In the genomic region with DNA sequence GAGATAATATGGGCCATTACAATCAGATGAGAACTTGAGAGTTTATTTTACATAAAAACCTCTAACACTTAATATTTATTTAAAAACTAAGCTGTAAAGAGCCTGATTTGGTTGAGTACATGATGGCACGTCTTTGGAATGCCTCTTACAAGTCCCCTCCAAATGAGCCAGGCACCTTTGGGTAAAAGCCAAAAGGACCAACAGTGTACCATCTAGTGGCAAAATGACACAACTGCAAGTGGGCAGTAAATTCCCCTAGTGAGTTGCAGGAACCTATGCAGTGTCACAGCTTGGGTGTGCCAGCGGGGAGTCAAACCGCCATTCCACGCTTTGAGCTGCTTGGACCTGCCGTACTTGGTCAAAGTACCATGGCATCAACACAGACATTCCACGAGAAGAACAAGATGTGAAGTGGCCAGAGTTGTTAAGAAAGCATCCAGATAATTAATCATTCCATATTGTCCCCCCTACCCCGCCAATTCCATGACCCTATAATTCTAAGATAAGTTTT, we compare ENCODE assay signal across 8 cellular contexts.
A peak's percentile ranks its signal among the peaks of the same experiment; 100 is the strongest.
DNase-seq lines count a peak whose midpoint lies in the region; ATAC-seq and TF ChIP-seq lines count a peak whose summit lies in the region.

No MANE protein-coding gene starts in this region.

- no peaks in the 10 kb centered on the region for H3K9me3 ChIP-seq in effector memory CD4-positive, alpha-beta T cell (ENCODE audit: control insufficient read depth, low read length)

- POLR2A ChIA-PET in naive thymus-derived CD8-positive, alpha-beta T cell (lab: Charles Lee) = no interaction called here

- H3K27ac Mint-ChIP-seq in naive thymus-derived CD8-positive, alpha-beta T cell = no peak overlapping the region

- no peaks in the 10 kb centered on the region for H3K4me1 ChIP-seq in effector memory CD4-positive, alpha-beta T cell (ENCODE audit: control insufficient read depth, insufficient read depth, low read length, poor library complexity, severe bottlenecking)

- no peaks in the 10 kb centered on the region for H3K9me3 Mint-ChIP-seq in naive thymus-derived CD8-positive, alpha-beta T cell

- ATAC-seq in naive thymus-derived CD8-positive, alpha-beta T cell = peak in 1 of 2 donors; percentile 42

- H3K4me3 Mint-ChIP-seq in naive thymus-derived CD8-positive, alpha-beta T cell = no peak overlapping the region

- H3K27me3 Mint-ChIP-seq in naive thymus-derived CD8-positive, alpha-beta T cell = peaks cover 3 to 16% (median 5%) of the 10 kb centered on the region in 5 donors

- no peak overlapping the region for H3K27ac ChIP-seq in effector memory CD4-positive, alpha-beta T cell (ENCODE audit: insufficient read depth, low read length, poor library complexity, severe bottlenecking)

- H3K27me3 ChIP-seq in effector memory CD4-positive, alpha-beta T cell (replicated peaks; ENCODE audit: control insufficient read depth, insufficient read depth, low read length, poor library complexity, severe bottlenecking) = no peaks in the 10 kb centered on the region

- H3K4me3 ChIP-seq in HFF-Myc (replicated peaks; ENCODE audit: low read depth, low read length) (no peak overlapping the region), WI38 (ENCODE audit: low read depth, low read length) (no peak overlapping the region), fibroblast of mammary gland (ENCODE audit: control insufficient read depth, low read depth, low read length) (no peak overlapping the region)
- no peak overlapping the region for H3K4me3 ChIP-seq in effector memory CD4-positive, alpha-beta T cell (ENCODE audit: insufficient read depth, low read depth, low read length, poor library complexity, severe bottlenecking)

- H3K4me1 Mint-ChIP-seq in naive thymus-derived CD8-positive, alpha-beta T cell = peaks cover 3 to 6% (median 5%) of the 10 kb centered on the region in 4 donors

- no peaks in the 10 kb centered on the region for H3K36me3 ChIP-seq in effector memory CD4-positive, alpha-beta T cell (ENCODE audit: control insufficient read depth, insufficient read depth, low read length)

- H3K36me3 Mint-ChIP-seq in naive thymus-derived CD8-positive, alpha-beta T cell = no peaks in the 10 kb centered on the region

- DNase-seq in activated naive CD4-positive, alpha-beta T cell treated with Interleukin-2 at 50 U/mL for 16 hours = peak; percentile 14
- no peak for DNase-seq in activated naive CD4-positive, alpha-beta T cell (lab: John Stamatoyannopoulos, UW)
- DNase-seq in HFF-Myc (ENCODE audit: extremely low read depth, low read depth) = peak; percentile 45
- DNase-seq in NCI-H146 treated with DMSO at 0.1 percent for 48 hours (lab: John Stamatoyannopoulos, UW; ENCODE audit: unreplicated experiment) = peak; percentile 56
- DNase-seq in fibroblast of mammary gland (ENCODE audit: low read depth) = peak; percentile 83
- peak in 6 of 10 donors; percentile 3 to 16 (median 10) for DNase-seq in naive thymus-derived CD8-positive, alpha-beta T cell
- no peak for DNase-seq in effector memory CD4-positive, alpha-beta T cell

- TF ChIP-seq CTCF in HFF-Myc (IDR thresholded peaks at IDR 0.05; ENCODE audit: low read depth, low read length, missing control alignments) (peak; percentile 85), WI38 (IDR thresholded peaks at IDR 0.05; ENCODE audit: low read depth, low read length) (peak; percentile 83), fibroblast of mammary gland (conservative IDR thresholded peaks at IDR 0.05; ENCODE audit: control insufficient read depth, insufficient read depth, low read depth, low read length) (peak; percentile 89)

Comparison
In these comparisons a context has a peak if more than half of its experiments do, and no peak if none do; other contexts are left out.
1. DNase-seq: peak in activated naive CD4-positive, alpha-beta T cell treated with Interleukin-2 at 50 U/mL for 16 hours (single experiment), HFF-Myc (single experiment), NCI-H146 treated with DMSO at 0.1 percent for 48 hours (single experiment), fibroblast of mammary gland (single experiment) and naive thymus-derived CD8-positive, alpha-beta T cell (6 of 10); none in activated naive CD4-positive, alpha-beta T cell (0 of 4) and effector memory CD4-positive, alpha-beta T cell (0 of 3).
2. Peak in every context shown above with its lines, with median percentiles within 50 percentile points of each other: CTCF ChIP-seq.